8 cellular contexts compared by ENCODE assay signal in the genomic region with DNA sequence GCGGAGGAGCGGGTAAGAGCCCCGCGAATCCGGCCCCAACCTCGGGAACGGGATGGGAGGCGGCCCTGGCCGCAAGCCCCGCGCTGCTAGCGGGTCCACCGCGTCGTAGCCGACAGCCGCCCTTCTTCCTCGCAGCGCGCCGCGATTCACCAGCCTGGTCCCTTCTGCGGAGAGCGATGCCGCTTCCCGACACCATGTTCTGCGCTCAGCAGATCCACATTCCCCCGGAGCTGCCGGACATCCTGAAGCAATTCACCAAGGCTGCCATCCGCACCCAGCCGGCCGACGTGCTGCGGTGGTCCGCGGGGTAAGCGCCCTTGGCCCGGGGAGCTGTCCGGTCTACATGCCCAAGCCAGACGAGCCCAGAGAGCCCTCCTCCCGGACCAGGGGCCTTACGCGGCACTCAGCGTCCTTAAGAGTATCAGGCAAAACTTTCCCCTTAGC. TPM values are rescaled to one million over a fixed set of nuclear protein-coding genes. Genes with fewer than 3 reads are reported as not detected.
DNase-seq lines count a peak whose midpoint lies in the region; ATAC-seq, FAIRE-seq and TF ChIP-seq lines count a peak whose summit lies in the region.

No MANE protein-coding gene starts in this region.

- H3K4me1 ChIP-seq in iPS-15b (ENCODE audit: control insufficient read depth, insufficient read depth, low read length): no peaks in the 10 kb centered on the region

- POLR2A ChIA-PET in BJ (lab: Charles Lee): no interaction called here

- peak overlapping the region; percentile 82 for H3K4me3 Mint-ChIP-seq in activated T-helper 2 cell treated with anti-CD3 and anti-CD28 coated beads, Interferon-gamma antibody, Interleukin-2, Interleukin-4, amounts not matched to agents 10 μg/mL and 5 μg/mL and 100 μg/mL, durations not matched to agents 14 hours and 24 hours and 36 hours (ENCODE audit: low read depth)
- peak overlapping the region; percentile 86 to 92 for H3K4me3 Mint-ChIP-seq in stimulated activated naive B cell treated with anti-CD40 and anti-IgM and Interleukin-4, amounts not matched to agents 10 μg/mL and 1 μg/mL and 100 μg/mL, for 72 hours

- ATAC-seq in HG03159 (IDR thresholded peaks at IDR 0.05; ENCODE audit: unreplicated experiment): peak; percentile 39
- ATAC-seq in stimulated activated naive B cell treated with anti-CD40 and anti-IgM and Interleukin-4, amounts not matched to agents 10 μg/mL and 1 μg/mL and 100 μg/mL, for 72 hours (replicated peaks): peak; percentile 45 to 51

- H3K9me3 ChIP-seq in iPS-15b (ENCODE audit: control insufficient read depth, insufficient read depth, low read length): no peaks in the 10 kb centered on the region

- H3K9ac ChIP-seq in iPS-15b (ENCODE audit: low read depth, low read length): no peak overlapping the region

- H3K36me3 Mint-ChIP-seq in activated T-helper 2 cell treated with anti-CD3 and anti-CD28 coated beads, Interferon-gamma antibody, Interleukin-2, Interleukin-4, amounts not matched to agents 10 μg/mL and 5 μg/mL and 100 μg/mL, durations not matched to agents 14 hours and 24 hours and 36 hours (ENCODE audit: low read depth): peaks cover 35% of the 10 kb centered on the region
- peaks cover 5 to 8% of the 10 kb centered on the region in 2 donors for H3K36me3 Mint-ChIP-seq in stimulated activated naive B cell treated with anti-CD40 and anti-IgM and Interleukin-4, amounts not matched to agents 10 μg/mL and 1 μg/mL and 100 μg/mL, for 72 hours

- no peak overlapping the region for H3K27ac Mint-ChIP-seq in activated T-helper 2 cell treated with anti-CD3 and anti-CD28 coated beads, Interferon-gamma antibody, Interleukin-2, Interleukin-4, amounts not matched to agents 10 μg/mL and 5 μg/mL and 100 μg/mL, durations not matched to agents 14 hours and 24 hours and 36 hours
- peak overlapping the region; percentile 88 for H3K27ac Mint-ChIP-seq in stimulated activated naive B cell treated with anti-CD40 and anti-IgM and Interleukin-4, amounts not matched to agents 10 μg/mL and 1 μg/mL and 100 μg/mL, for 72 hours

- H3K27me3 ChIP-seq in BJ (ENCODE audit: control insufficient read depth, insufficient read depth, low read length) (no peaks in the 10 kb centered on the region), iPS-15b (ENCODE audit: control insufficient read depth, insufficient read depth, low read length) (peaks cover 15% of the 10 kb centered on the region)

- no peak for TF ChIP-seq POLR2A in GM12891 (IDR thresholded peaks at IDR 0.05; ENCODE audit: low read depth, low read length)

- peaks cover 38% of the 10 kb centered on the region for H3K4me1 Mint-ChIP-seq in activated T-helper 2 cell treated with anti-CD3 and anti-CD28 coated beads, Interferon-gamma antibody, Interleukin-2, Interleukin-4, amounts not matched to agents 10 μg/mL and 5 μg/mL and 100 μg/mL, durations not matched to agents 14 hours and 24 hours and 36 hours (ENCODE audit: low read depth)
- H3K4me1 Mint-ChIP-seq in stimulated activated naive B cell treated with anti-CD40 and anti-IgM and Interleukin-4, amounts not matched to agents 10 μg/mL and 1 μg/mL and 100 μg/mL, for 72 hours: peaks cover 25 to 30% of the 10 kb centered on the region in 2 donors

- DNase-seq in BJ (ENCODE audit: low read depth) (no peak), GM19240 (ENCODE audit: insufficient read length, low spot score) (peak; percentile 33), GM12891 (ENCODE audit: insufficient read length, low spot score) (no peak), COLO668 (lab: John Stamatoyannopoulos, UW; ENCODE audit: unreplicated experiment) (no peak)
- DNase-seq in activated T-helper 2 cell treated with anti-CD3 and anti-CD28 coated beads, Interferon-gamma antibody, Interleukin-2, Interleukin-4, amounts not matched to agents 10 μg/mL and 5 μg/mL and 100 μg/mL, durations not matched to agents 14 hours and 24 hours and 36 hours (ENCODE audit: low spot score): no peak
- DNase-seq in stimulated activated naive B cell treated with anti-CD40 and anti-IgM and Interleukin-4, amounts not matched to agents 10 μg/mL and 1 μg/mL and 100 μg/mL, for 72 hours: no peak

- no peak for TF ChIP-seq CTCF in BJ (IDR thresholded peaks at IDR 0.05; ENCODE audit: insufficient read depth, low read depth, low read length)

- peaks cover 10% of the 10 kb centered on the region for H3K27me3 Mint-ChIP-seq in activated T-helper 2 cell treated with anti-CD3 and anti-CD28 coated beads, Interferon-gamma antibody, Interleukin-2, Interleukin-4, amounts not matched to agents 10 μg/mL and 5 μg/mL and 100 μg/mL, durations not matched to agents 14 hours and 24 hours and 36 hours (ENCODE audit: low read depth)
- peaks cover 5 to 6% of the 10 kb centered on the region in 2 donors for H3K27me3 Mint-ChIP-seq in stimulated activated naive B cell treated with anti-CD40 and anti-IgM and Interleukin-4, amounts not matched to agents 10 μg/mL and 1 μg/mL and 100 μg/mL, for 72 hours

- no peak for FAIRE-seq in GM12891 (lab: Jason Lieb, UNC)

- peaks cover 7% of the 10 kb centered on the region for H3K9me3 Mint-ChIP-seq in activated T-helper 2 cell treated with anti-CD3 and anti-CD28 coated beads, Interferon-gamma antibody, Interleukin-2, Interleukin-4, amounts not matched to agents 10 μg/mL and 5 μg/mL and 100 μg/mL, durations not matched to agents 14 hours and 24 hours and 36 hours
- H3K9me3 Mint-ChIP-seq in stimulated activated naive B cell treated with anti-CD40 and anti-IgM and Interleukin-4, amounts not matched to agents 10 μg/mL and 1 μg/mL and 100 μg/mL, for 72 hours: peaks cover 0 to 2% of the 10 kb centered on the region in 2 donors

- H3K36me3 ChIP-seq in BJ (ENCODE audit: control insufficient read depth, insufficient read depth, low read length): peaks cover 5% of the 10 kb centered on the region
- H3K36me3 ChIP-seq in iPS-15b (ENCODE audit: control insufficient read depth, insufficient read depth, low read length): no peaks in the 10 kb centered on the region

- CTCF ChIA-PET in BJ (lab: Yijun Ruan, JAX): interaction anchor here (3.7 to 4.5 kb wide), 2 partner anchors 11 to 187 kb away, joined by 16 to 38 read pairs; no protein-coding TSS in a partner anchor

- intact Hi-C loops in activated T-helper 2 cell treated with anti-CD3 and anti-CD28 coated beads, Interferon-gamma antibody, Interleukin-2, Interleukin-4, amounts not matched to agents 10 μg/mL and 5 μg/mL and 100 μg/mL, durations not matched to agents 14 hours and 24 hours and 36 hours (cut with micrococcal nuclease): loop anchor here (1.0 to 5.0 kb wide), 3 partner anchors 90 to 320 kb away; a partner anchor contains a TSS

- H3K4me3 ChIP-seq in BJ (ENCODE audit: low read depth, low read length): peak overlapping the region; percentile 51
- H3K4me3 ChIP-seq in iPS-15b (ENCODE audit: low read depth, low read length): peak overlapping the region; percentile 78

TF ChIP-seq in GM12891, 5 proteins besides CTCF, POLR2A, EP300 and RAD21:
- TF ChIP-seq SPI1 (IDR thresholded peaks at IDR 0.05; ENCODE audit: low read depth, low read length) (no peak), POLR2AphosphoS5 (IDR thresholded peaks at IDR 0.05; ENCODE audit: low read depth, low read length) (no peak), TAF1 (IDR thresholded peaks at IDR 0.05; ENCODE audit: low read depth, low read length) (no peak), PAX5 (IDR thresholded peaks at IDR 0.05; ENCODE audit: insufficient read depth, low read length, severe bottlenecking) (no peak), POU2F2 (IDR thresholded peaks at IDR 0.05; ENCODE audit: low read depth, low read length) (no peak)

RNA-seq across cellular contexts. Expression of a gene that starts 0.3 kb away (rescaled TPM):
- 0.54 TPM in 2 replicates for polyA plus RNA-seq in BJ (2011; rRNA removed)
- polyA minus RNA-seq in BJ (2011; rRNA and poly(A)+ RNA removed): 0.31 and 0.43 TPM in 2 replicates
- total RNA-seq in activated T-helper 2 cell treated with anti-CD3 and anti-CD28 coated beads, Interferon-gamma antibody, Interleukin-2, Interleukin-4, amounts not matched to agents 10 μg/mL and 5 μg/mL and 100 μg/mL, durations not matched to agents 14 hours and 24 hours and 36 hours: 0.16 and 0.55 TPM in 2 replicates
- polyA plus RNA-seq in GM12891 (2012; ENCODE audit: low read depth, missing spikeins): 0.23 TPM
